Comparison of ENCODE assay signal across 8 cellular contexts in the genomic region with DNA sequence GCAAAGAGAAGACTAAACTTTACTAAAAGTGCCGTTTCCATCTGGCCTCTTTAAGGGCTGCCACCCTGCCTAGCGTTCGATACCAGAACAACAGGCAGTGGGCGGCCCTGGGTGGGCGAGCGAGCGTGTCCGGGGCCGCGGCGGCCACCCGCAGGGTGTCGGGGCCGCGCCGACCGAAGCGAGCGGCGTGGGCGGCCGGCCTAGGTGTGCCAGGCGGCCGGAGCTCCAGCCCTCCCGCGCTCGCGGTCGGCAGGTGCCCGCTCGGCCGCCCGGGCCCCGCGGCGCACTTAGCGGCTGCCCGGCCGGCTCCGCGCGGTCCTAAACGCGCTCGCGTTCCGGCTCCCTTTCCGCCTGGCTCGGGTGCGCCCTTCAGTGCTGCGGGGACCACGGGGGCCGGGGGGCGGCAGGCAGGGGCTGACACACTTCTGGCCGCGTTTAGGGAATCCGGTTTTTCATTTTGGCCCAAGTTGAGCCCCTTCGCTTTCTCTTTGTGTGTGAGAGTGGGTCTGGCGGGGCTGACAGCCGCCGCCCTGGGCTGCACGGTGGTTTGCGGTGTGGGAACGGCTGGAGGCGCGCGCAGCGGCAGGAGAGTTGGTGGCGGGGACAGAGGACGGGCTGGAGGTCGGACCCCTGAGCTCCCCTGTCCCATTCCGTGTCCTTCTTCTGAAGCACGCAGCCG. TPM values are rescaled to one million over a fixed set of nuclear protein-coding genes. Genes with fewer than 3 reads are reported as not detected.
DNase-seq lines count a peak whose midpoint lies in the region; ATAC-seq and TF ChIP-seq lines count a peak whose summit lies in the region.

No MANE protein-coding gene starts in this region.

- H3K27ac ChIP-seq in GM23248 (no peak overlapping the region), neural cell (ENCODE audit: low read length) (peak overlapping the region; percentile 91)

- TF ChIP-seq RAD21 in neural cell (conservative IDR thresholded peaks at IDR 0.05) = peak; percentile 15

- H3F3A ChIP-seq in GM23248 (ENCODE audit: insufficient read depth) (0 out of 2 replicates have a peak, but pooled peaks cover 7% of the 10 kb centered on the region), neural cell (ENCODE audit: insufficient read depth, low read length, poor library complexity, severe bottlenecking) (peaks cover 4% of the 10 kb centered on the region)

- peak; percentile 28 for TF ChIP-seq EP300 in neural cell (conservative IDR thresholded peaks at IDR 0.05; ENCODE audit: poor library complexity, severe bottlenecking)

- H2AFZ ChIP-seq in GM23248 (peak overlapping the region; percentile 88), neural cell (ENCODE audit: low read depth, low read length) (peak overlapping the region; percentile 51)

- H3K36me3 Mint-ChIP-seq in activated T-cell treated with anti-CD3 and anti-CD28 coated beads, Interleukin-2, amount 50 U/mL, for 24 hours (ENCODE audit: low read depth) = no peaks in the 10 kb centered on the region

- peak overlapping the region; percentile 81 for H3K4me3 Mint-ChIP-seq in activated T-cell treated with anti-CD3 and anti-CD28 coated beads, Interleukin-2, amount 50 U/mL, for 24 hours

- ATAC-seq in HG03025 (IDR thresholded peaks at IDR 0.05; ENCODE audit: low FRiP score, unreplicated experiment) = no peak

- H3K9me3 ChIP-seq in GM23248 (ENCODE audit: low read depth) (no peaks in the 10 kb centered on the region), neural cell (ENCODE audit: low read length) (no peaks in the 10 kb centered on the region)

- 0 out of 2 replicates have a peak, but pooled peaks cover 2% of the 10 kb centered on the region for H3K4me1 ChIP-seq in GM23248 (ENCODE audit: insufficient read depth)

- H3K27ac Mint-ChIP-seq in activated T-cell treated with anti-CD3 and anti-CD28 coated beads, Interleukin-2, amount 50 U/mL, for 24 hours = no peak overlapping the region

- H3K36me3 ChIP-seq in GM23248 (ENCODE audit: low read depth) (no peaks in the 10 kb centered on the region), neural cell (ENCODE audit: insufficient read depth, low read length) (no peaks in the 10 kb centered on the region)

- TF ChIP-seq CTCF in fibroblast of pulmonary artery (IDR thresholded peaks at IDR 0.05; ENCODE audit: low read length, missing control alignments) (no peak), neural cell (IDR thresholded peaks at IDR 0.05; ENCODE audit: poor library complexity, severe bottlenecking) (peak; percentile 60)

- H3K27me3 Mint-ChIP-seq in activated T-cell treated with anti-CD3 and anti-CD28 coated beads, Interleukin-2, amount 50 U/mL, for 24 hours = peaks cover 56% of the 10 kb centered on the region

- H4K20me1 ChIP-seq in GM23248 (ENCODE audit: insufficient read depth) (no peaks in the 10 kb centered on the region), neural cell (ENCODE audit: insufficient read depth) (no peaks in the 10 kb centered on the region)

- H3K4me2 ChIP-seq in GM23248 (ENCODE audit: unreplicated experiment) (peak overlapping the region; percentile 76), neural cell (ENCODE audit: low read length) (peak overlapping the region; percentile 59)

- H3K27me3 ChIP-seq in GM23248 (replicated peaks; ENCODE audit: insufficient read depth) (peaks cover 70% of the 10 kb centered on the region), neural cell (ENCODE audit: insufficient read depth, low read depth, low read length) (peaks cover 19% of the 10 kb centered on the region)

- H3K79me2 ChIP-seq in GM23248 (ENCODE audit: insufficient read depth) (no peaks in the 10 kb centered on the region), neural cell (replicated peaks; ENCODE audit: insufficient read depth, low read length) (peaks cover 32% of the 10 kb centered on the region)

- WGBS in GM23248 (ENCODE audit: low coverage in 1 of 2, low lambda C conversion rate in 2 of 2, missing lambda C conversion rate in 2 of 2), 2 experiments = 1 to 2% methylated on average over 45 to 62 of the region's 74 CpGs

- in situ Hi-C loops in GM23248 (cut with MboI) = no loop called here

- peaks cover 55% of the 10 kb centered on the region for H3K4me1 Mint-ChIP-seq in activated T-cell treated with anti-CD3 and anti-CD28 coated beads, Interleukin-2, amount 50 U/mL, for 24 hours (ENCODE audit: low read depth)

- no peak overlapping the region for H3K9ac ChIP-seq in GM23248
- peak overlapping the region; percentile 90 for H3K9ac ChIP-seq in neural cell (ENCODE audit: low read length)

- no peaks in the 10 kb centered on the region for H3K9me3 Mint-ChIP-seq in activated T-cell treated with anti-CD3 and anti-CD28 coated beads, Interleukin-2, amount 50 U/mL, for 24 hours

- H3K4me3 ChIP-seq in GM23248 = peak overlapping the region; percentile 68
- H3K4me3 ChIP-seq in fibroblast of pulmonary artery (replicated peaks; ENCODE audit: low read depth, low read length) = peak overlapping the region; percentile 49
- peak overlapping the region; percentile 92 for H3K4me3 ChIP-seq in neural cell (ENCODE audit: low read length)

- no peaks in the 10 kb centered on the region for H3K9me2 ChIP-seq in GM23248 (ENCODE audit: insufficient read depth)
- H3K9me2 ChIP-seq in neural cell (ENCODE audit: insufficient read depth, low read length) = no peaks in the 10 kb centered on the region

- DNase-seq in DMS 273 (lab: John Stamatoyannopoulos, UW; ENCODE audit: unreplicated experiment) (peak; percentile 65), DMS 273 treated with DMSO at 0.1 percent for 48 hours (lab: John Stamatoyannopoulos, UW) (no peak), GM23248 (peak; percentile 63), NCI-H1930 (lab: John Stamatoyannopoulos, UW) (peak; percentile 56 to 67), fibroblast of pulmonary artery (ENCODE audit: low read depth) (peak; percentile 29)
- peak; percentile 72 for DNase-seq in activated T-cell treated with anti-CD3 and anti-CD28 coated beads, Interleukin-2, amount 50 U/mL, for 24 hours

TF ChIP-seq in neural cell, 6 proteins besides CTCF, POLR2A, EP300 and RAD21:
- peak; percentile 30 for TF ChIP-seq SMC3 (conservative IDR thresholded peaks at IDR 0.05; ENCODE audit: poor library complexity)
- TF ChIP-seq POLR2AphosphoS5 (IDR thresholded peaks at IDR 0.05) = peak; percentile 59
- peak; percentile 43 for TF ChIP-seq TAF1 (IDR thresholded peaks at IDR 0.05; ENCODE audit: low read depth)
- TF ChIP-seq EZH2 (IDR thresholded peaks at IDR 0.05; ENCODE audit: borderline replicate concordance, insufficient read depth, low read length, poor library complexity, severe bottlenecking) = no peak
- TF ChIP-seq, protein P1, sequence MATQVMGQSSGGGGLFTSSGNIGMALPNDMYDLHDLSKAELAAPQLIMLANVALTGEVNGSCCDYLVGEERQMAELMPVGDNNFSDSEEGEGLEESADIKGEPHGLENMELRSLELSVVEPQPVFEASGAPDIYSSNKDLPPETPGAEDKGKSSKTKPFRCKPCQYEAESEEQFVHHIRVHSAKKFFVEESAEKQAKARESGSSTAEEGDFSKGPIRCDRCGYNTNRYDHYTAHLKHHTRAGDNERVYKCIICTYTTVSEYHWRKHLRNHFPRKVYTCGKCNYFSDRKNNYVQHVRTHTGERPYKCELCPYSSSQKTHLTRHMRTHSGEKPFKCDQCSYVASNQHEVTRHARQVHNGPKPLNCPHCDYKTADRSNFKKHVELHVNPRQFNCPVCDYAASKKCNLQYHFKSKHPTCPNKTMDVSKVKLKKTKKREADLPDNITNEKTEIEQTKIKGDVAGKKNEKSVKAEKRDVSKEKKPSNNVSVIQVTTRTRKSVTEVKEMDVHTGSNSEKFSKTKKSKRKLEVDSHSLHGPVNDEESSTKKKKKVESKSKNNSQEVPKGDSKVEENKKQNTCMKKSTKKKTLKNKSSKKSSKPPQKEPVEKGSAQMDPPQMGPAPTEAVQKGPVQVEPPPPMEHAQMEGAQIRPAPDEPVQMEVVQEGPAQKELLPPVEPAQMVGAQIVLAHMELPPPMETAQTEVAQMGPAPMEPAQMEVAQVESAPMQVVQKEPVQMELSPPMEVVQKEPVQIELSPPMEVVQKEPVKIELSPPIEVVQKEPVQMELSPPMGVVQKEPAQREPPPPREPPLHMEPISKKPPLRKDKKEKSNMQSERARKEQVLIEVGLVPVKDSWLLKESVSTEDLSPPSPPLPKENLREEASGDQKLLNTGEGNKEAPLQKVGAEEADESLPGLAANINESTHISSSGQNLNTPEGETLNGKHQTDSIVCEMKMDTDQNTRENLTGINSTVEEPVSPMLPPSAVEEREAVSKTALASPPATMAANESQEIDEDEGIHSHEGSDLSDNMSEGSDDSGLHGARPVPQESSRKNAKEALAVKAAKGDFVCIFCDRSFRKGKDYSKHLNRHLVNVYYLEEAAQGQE (IDR thresholded peaks at IDR 0.05; ENCODE audit: borderline replicate concordance) = peak; percentile 51
- TF ChIP-seq MXI1 (conservative IDR thresholded peaks at IDR 0.05; ENCODE audit: poor library complexity, severe bottlenecking) = peak; percentile 47

RNA-seq across cellular contexts. Expression of a gene that starts 2.9 kb away (rescaled TPM):
- 0.65 TPM in 1 of 2 replicates, not detected in the other for total RNA-seq in GM23248 (2014; rRNA removed; shearing (Covaris generic))
- 0.39 and 0.75 TPM in 2 replicates for polyA plus RNA-seq in GM23248 (2016; fragmentation: Nextera tagmentation; extraction: Ambion mirVana)
- polyA plus RNA-seq in neural cell = 27.2 and 29.4 TPM in 2 replicates
- 16.3 and 17.8 TPM in 2 replicates for polyA minus RNA-seq in neural cell

Comparison
In these comparisons a context has a peak if more than half of its experiments do, and no peak if none do; other contexts are left out.
1. RNA of a gene that starts 2.9 kb away (polyA plus RNA-seq): 27.2 to 29.4 TPM in neural cell; 0.39 to 0.75 TPM in GM23248; every median in the first group is over 10 times any median in the second.
2. Peak in every context shown above with its lines, with median percentiles within 50 percentile points of each other: H3K4me3 ChIP-seq.